14 cellular contexts compared by ENCODE assay signal in genomic region chr4:141331534-141332358, GRCh38.
"Had no signal": no experiment of that assay in that cellular context is flagged by ENCODE, and none has a peak within 500 bp of the region (broad histone marks: within the 10 kb centered on the region; RNA-seq: fewer than 3 reads in every experiment).

No MANE protein-coding gene starts in this region.

- H3K27me3 ChIP-seq: breast epithelium, foreskin keratinocyte, ovary, tibial nerve had no signal

- ATAC-seq: activated CD4-positive, alpha-beta T cell treated with anti-CD3 and anti-CD28 coated beads for 36 hours; activated CD8-positive, alpha-beta T cell treated with anti-CD3 and anti-CD28 coated beads for 36 hours; activated T-cell treated with anti-CD3 and anti-CD28 coated beads, Interleukin-2, amount 50 U/mL, for 72 hours; foreskin keratinocyte had no signal

- H3K4me3 ChIP-seq: ovary had no signal

- H3K9me3 ChIP-seq: breast epithelium, ovary, stomach, tibial nerve had no signal

- H3K36me3 ChIP-seq: breast epithelium, ovary, stomach, tibial nerve had no signal

- H3K27ac ChIP-seq: breast epithelium, foreskin keratinocyte, ovary, VCaP had no signal

- H3K4me1 ChIP-seq: breast epithelium had no signal

- DNase-seq: activated CD4-positive, alpha-beta T cell treated with anti-CD3 and anti-CD28 coated beads for 36 hours; activated CD8-positive, alpha-beta memory T cell treated with anti-CD3 and anti-CD28 coated beads, Interleukin-2, amount 50 U/mL, for 4 hours; activated CD8-positive, alpha-beta T cell treated with anti-CD3 and anti-CD28 coated beads for 36 hours; activated gamma-delta T cell treated with Interleukin-2 at 50 U/mL for 16 hours; activated naive CD8-positive, alpha-beta T cell treated with anti-CD3 and anti-CD28 coated beads for 36 hours; activated T-cell treated with anti-CD3 and anti-CD28 coated beads, Interleukin-2, amount 50 U/mL, for 72 hours; foreskin keratinocyte; ovary; stimulated activated CD4-positive, alpha-beta T cell treated with anti-CD3 and anti-CD28 coated beads, Interleukin-15, amount 100 ng/mL, for 24 hours; stimulated activated CD4-positive, alpha-beta T cell treated with anti-CD3 and anti-CD28 coated beads, Interleukin-4, amount 100 ng/mL, for 24 hours; stomach had no signal
